24 cellular contexts compared by ENCODE assay signal in genomic region chr17:10313037-10313672, GRCh38. TPM values are rescaled to one million over a fixed set of nuclear protein-coding genes. Genes with fewer than 3 reads are reported as not detected.
"Had no signal": no experiment of that assay in that cellular context is flagged by ENCODE, and none has a peak within 500 bp of the region (broad histone marks: within the 10 kb centered on the region; RNA-seq: fewer than 3 reads in every experiment).

No MANE protein-coding gene starts in this region.

- H3K27ac ChIP-seq: hepatocyte, pancreas, tibial artery, upper lobe of left lung, uterus had no signal

- FAIRE-seq: endothelial cell of umbilical vein, pancreas had no signal

- ATAC-seq: left colon; left ventricle myocardium superior; pancreas; right cardiac atrium; stimulated activated memory B cell treated with anti-CD40 and anti-IgM and Interleukin-4, amounts not matched to agents 10 μg/mL and 1 μg/mL and 100 μg/mL, for 72 hours had no signal

- H3K27ac Mint-ChIP-seq: dendritic cell treated with granulocyte-macrophage colony-stimulating factor and Interleukin-4, amounts not matched to agents 40 ng/mL and 50 ng/mL, for 4 days; naive B cell; nephron; progenitor cell of endocrine pancreas; stimulated activated memory B cell treated with anti-CD40 and anti-IgM and Interleukin-4, amounts not matched to agents 10 μg/mL and 1 μg/mL and 100 μg/mL, for 72 hours; stimulated activated naive CD8-positive, alpha-beta T cell treated with anti-CD3 and anti-CD28 coated beads, Interleukin-15, Interleukin-2, amounts not matched to agents 100 ng/mL and 50 ng/mL, for 24 hours had no signal

- H3K4me3 Mint-ChIP-seq: dendritic cell treated with granulocyte-macrophage colony-stimulating factor and Interleukin-4, amounts not matched to agents 40 ng/mL and 50 ng/mL, for 4 days; naive B cell; nephron; stimulated activated memory B cell treated with anti-CD40 and anti-IgM and Interleukin-4, amounts not matched to agents 10 μg/mL and 1 μg/mL and 100 μg/mL, for 72 hours; stimulated activated naive CD8-positive, alpha-beta T cell treated with anti-CD3 and anti-CD28 coated beads, Interleukin-15, Interleukin-2, amounts not matched to agents 100 ng/mL and 50 ng/mL, for 24 hours had no signal

- H3K4me1 ChIP-seq: pancreas, tibial artery, uterus had no signal

- H3K4me3 ChIP-seq: hepatocyte, lung, pancreas, smooth muscle cell, tibial artery, upper lobe of left lung, uterus had no signal

- H3K27me3 Mint-ChIP-seq: stimulated activated memory B cell treated with anti-CD40 and anti-IgM and Interleukin-4, amounts not matched to agents 10 μg/mL and 1 μg/mL and 100 μg/mL, for 72 hours had no signal

- H3K36me3 Mint-ChIP-seq: naive B cell; stimulated activated memory B cell treated with anti-CD40 and anti-IgM and Interleukin-4, amounts not matched to agents 10 μg/mL and 1 μg/mL and 100 μg/mL, for 72 hours had no signal

- H3K9me3 ChIP-seq: pancreas, tibial artery, upper lobe of left lung, uterus had no signal

- H3K9me3 Mint-ChIP-seq: dendritic cell treated with granulocyte-macrophage colony-stimulating factor and Interleukin-4, amounts not matched to agents 40 ng/mL and 50 ng/mL, for 4 days; nephron; stimulated activated naive CD8-positive, alpha-beta T cell treated with anti-CD3 and anti-CD28 coated beads, Interleukin-15, Interleukin-2, amounts not matched to agents 100 ng/mL and 50 ng/mL, for 24 hours had no signal

- H3K79me2 ChIP-seq: hepatocyte had no signal

- H3K4me1 Mint-ChIP-seq: stimulated activated memory B cell treated with anti-CD40 and anti-IgM and Interleukin-4, amounts not matched to agents 10 μg/mL and 1 μg/mL and 100 μg/mL, for 72 hours had no signal

- H3K27me3 ChIP-seq: hepatocyte, pancreas, upper lobe of left lung, uterus had no signal

- DNase-seq: foreskin melanocyte; head of caudate nucleus; left colon; left ventricle myocardium superior; mesenchymal stem cell; naive B cell; occipital lobe; pancreas; right cardiac atrium; stimulated activated CD4-positive, alpha-beta T cell treated with anti-CD3 and anti-CD28 coated beads, Interleukin-4, amount 100 ng/mL, for 1 hour; tibial artery; uterus had no signal

- H2AFZ ChIP-seq: hepatocyte had no signal

- H3K4me2 ChIP-seq: hepatocyte, smooth muscle cell had no signal

- H3K36me3 ChIP-seq: pancreas, tibial artery, upper lobe of left lung, uterus had no signal

RNA-seq across cellular contexts. Expression of gene MYH13, which starts 59.7 kb away (rescaled TPM):
- total RNA-seq: endothelial cell of umbilical vein, kidney epithelial cell, left ventricle myocardium superior, lung, occipital lobe, pancreas, progenitor cell of endocrine pancreas, right cardiac atrium, smooth muscle cell, temporal lobe, uterus had no signal
- polyA plus RNA-seq: endothelial cell of umbilical vein, hepatocyte, pancreas, right cardiac atrium had no signal
